ENCODE assay signal across 7 cellular contexts in genomic region chr6:158793432-158793831, GRCh38. TPM values are rescaled to one million over a fixed set of nuclear protein-coding genes. Genes with fewer than 3 reads are reported as not detected.
A peak's percentile ranks its signal among the peaks of the same experiment; 100 is the strongest.
DNase-seq lines count a peak whose midpoint lies in the region; ATAC-seq and TF ChIP-seq lines count a peak whose summit lies in the region.

No MANE protein-coding gene starts in this region.

- no peaks in the 10 kb centered on the region for H3K27me3 ChIP-seq in adipocyte (replicated peaks; ENCODE audit: control insufficient read depth, insufficient read depth, low read length)

- DNase-seq in ELR (ENCODE audit: low read depth): peak; percentile 73
- peak; percentile 42 for DNase-seq in adipocyte (ENCODE audit: low read depth)
- no peak for DNase-seq in left lobe of liver (ENCODE audit: low spot score)
- no peak for DNase-seq in activated CD4-positive, alpha-beta T cell treated with anti-CD3 and anti-CD28 coated beads, Interleukin-2, amount 50 U/mL, for 48 hours
- DNase-seq in NCI-H226: no peak

- peak; percentile 52 for TF ChIP-seq RAD21 in Ishikawa (IDR thresholded peaks at IDR 0.05; ENCODE audit: low read depth)

- TF ChIP-seq EP300 in Ishikawa (IDR thresholded peaks at IDR 0.05; ENCODE audit: borderline replicate concordance): no peak

- ATAC-seq in GM19463 (IDR thresholded peaks at IDR 0.05; ENCODE audit: unreplicated experiment): peak; percentile 57
- peak; percentile 46 for ATAC-seq in left lobe of liver

- no peak overlapping the region for H3K9ac ChIP-seq in adipocyte (ENCODE audit: low read length)

- H3K4me3 ChIP-seq in adipocyte (ENCODE audit: low read length): no peak overlapping the region

- peaks cover 15% of the 10 kb centered on the region for H3K4me1 ChIP-seq in adipocyte (ENCODE audit: control insufficient read depth, insufficient read depth, low read length)

- no peaks in the 10 kb centered on the region for H3K36me3 ChIP-seq in adipocyte (ENCODE audit: control insufficient read depth, insufficient read depth, low read length, severe bottlenecking)

- H3K9me3 ChIP-seq in adipocyte (ENCODE audit: control insufficient read depth, low read length): no peaks in the 10 kb centered on the region

TF ChIP-seq in Ishikawa, 13 proteins besides CTCF, POLR2A, EP300 and RAD21:
- TF ChIP-seq MAX (IDR thresholded peaks at IDR 0.05): no peak
- no peak for TF ChIP-seq NFIC (IDR thresholded peaks at IDR 0.05)
- TF ChIP-seq TAF1 (IDR thresholded peaks at IDR 0.05; ENCODE audit: low read depth): no peak
- no peak for TF ChIP-seq REST (IDR thresholded peaks at IDR 0.05; ENCODE audit: low read depth)
- TF ChIP-seq ZBTB7A (IDR thresholded peaks at IDR 0.05; ENCODE audit: low read depth): no peak
- TF ChIP-seq CREB1 (IDR thresholded peaks at IDR 0.05; ENCODE audit: low read depth): no peak
- TF ChIP-seq CEBPB (IDR thresholded peaks at IDR 0.05): no peak
- no peak for TF ChIP-seq EGR1 (IDR thresholded peaks at IDR 0.05)
- no peak for TF ChIP-seq TCF12 (IDR thresholded peaks at IDR 0.05; ENCODE audit: low read depth)
- no peak for TF ChIP-seq FOXM1 (IDR thresholded peaks at IDR 0.05; ENCODE audit: borderline replicate concordance, low read depth)
- TF ChIP-seq TEAD4 (IDR thresholded peaks at IDR 0.05): no peak

RNA-seq across cellular contexts. Expression of gene EZR, which starts 25.7 kb away (rescaled TPM):
- total RNA-seq in left lobe of liver: 57.0 TPM

Comparison
In these comparisons a context has a peak if more than half of its experiments do, and no peak if none do; other contexts are left out.
1. DNase-seq: peak in ELR (single experiment) and adipocyte (single experiment); none in left lobe of liver (single experiment), activated CD4-positive, alpha-beta T cell treated with anti-CD3 and anti-CD28 coated beads, Interleukin-2, amount 50 U/mL, for 48 hours (0 of 2) and NCI-H226 (single experiment).